Comparison of ENCODE assay signal across 9 cellular contexts in genomic region chr9:21326526-21327139, GRCh38. TPM values are rescaled to one million over a fixed set of nuclear protein-coding genes. Genes with fewer than 3 reads are reported as not detected.
A peak's percentile ranks its signal among the peaks of the same experiment; 100 is the strongest.
DNase-seq lines count a peak whose midpoint lies in the region; ATAC-seq, FAIRE-seq and TF ChIP-seq lines count a peak whose summit lies in the region.
"Had no signal": no experiment of that assay in that cellular context is flagged by ENCODE, and none has a peak within 500 bp of the region (broad histone marks: within the 10 kb centered on the region; RNA-seq: fewer than 3 reads in every experiment).

No MANE protein-coding gene starts in this region.

- no peaks in the 10 kb centered on the region for H3K9me3 Mint-ChIP-seq in type B pancreatic cell

- no peaks in the 10 kb centered on the region for H3K9me3 ChIP-seq in kidney (ENCODE audit: control insufficient read depth in 1 of 2, low read length in 2 of 2)

- H3K9ac ChIP-seq in kidney (ENCODE audit: low read length in 2 of 2), result no peak overlapping the region

- FAIRE-seq in kidney (lab: Jason Lieb, UNC), result peak; percentile 97

- H3K4me3 Mint-ChIP-seq in type B pancreatic cell, result no peak overlapping the region

- H3K36me3 Mint-ChIP-seq in type B pancreatic cell, result peaks cover 16% of the 10 kb centered on the region

- no peak overlapping the region for H3K27ac Mint-ChIP-seq in type B pancreatic cell

- H3K4me1 ChIP-seq in kidney (ENCODE audit: control insufficient read depth in 1 of 2, insufficient read depth in 1 of 2, low read depth in 1 of 2, low read length in 2 of 2), result peaks cover 0 to 1% of the 10 kb centered on the region in 2 donors

- TF ChIP-seq CTCF in astrocyte of the spinal cord (IDR thresholded peaks at IDR 0.05; ENCODE audit: low read depth, low read length), result peak; percentile 59
- peak; percentile 43 for TF ChIP-seq CTCF in kidney (IDR thresholded peaks at IDR 0.05; ENCODE audit: borderline replicate concordance, extremely low read depth, insufficient read depth)
- TF ChIP-seq CTCF in type B pancreatic cell (conservative IDR thresholded peaks at IDR 0.05), result peak; percentile 83

- intact Hi-C loops in kidney (cut with DNase I), result no loop called here

- no peak overlapping the region for H3K27ac ChIP-seq in kidney (ENCODE audit: low read depth in 2 of 2, low read length in 2 of 2)

- peaks cover 10% of the 10 kb centered on the region for H3K4me1 Mint-ChIP-seq in type B pancreatic cell (ENCODE audit: unreplicated experiment)

- in situ Hi-C loops in astrocyte of the spinal cord (cut with HindIII; ENCODE audit: low sequenced_read_pairs), result no loop called here

- H3K4me3 ChIP-seq in astrocyte of the spinal cord (ENCODE audit: low read depth, low read length) (no peak overlapping the region), kidney (ENCODE audit: low read length in 2 of 2) (no peak overlapping the region)

- ATAC-seq in GM18499 (IDR thresholded peaks at IDR 0.05; ENCODE audit: insufficient read depth, unreplicated experiment) (peak; percentile 81), HG02852 (IDR thresholded peaks at IDR 0.05; ENCODE audit: unreplicated experiment) (peak; percentile 82)

- H3K27me3 Mint-ChIP-seq in type B pancreatic cell, result no peaks in the 10 kb centered on the region

- peaks cover 8% of the 10 kb centered on the region in 2 donors for H3K36me3 ChIP-seq in kidney (ENCODE audit: control insufficient read depth in 1 of 2, insufficient read depth in 2 of 2, low read length in 2 of 2)

- DNase-seq in AML-193 (lab: John Stamatoyannopoulos, UW) (peak; percentile 74 to 78), NCI-H2081 treated with DMSO at 0.1 percent for 48 hours (lab: John Stamatoyannopoulos, UW) (peak; percentile 45), astrocyte of the spinal cord (ENCODE audit: low read depth, low spot score) (peak; percentile 51), kidney (no peak), type B pancreatic cell (ENCODE audit: extremely low spot score, unreplicated experiment) (no peak), occipital lobe (lab: John Stamatoyannopoulos, UW) (no peak)

RNA-seq across cellular contexts. Expression of gene KLHL9, which starts 8.6 kb away (rescaled TPM):
- total RNA-seq in kidney (30.5 TPM), type B pancreatic cell (ENCODE audit: low replicate concordance) (29.9 and 33.3 TPM in 2 replicates), occipital lobe (81.4 TPM)
- 10.4 TPM for polyA plus RNA-seq in kidney (ENCODE audit: insufficient read depth, low read depth, low replicate concordance)

RNA-seq across cellular contexts. Expression of gene IFNA5, which starts 21.5 kb away (rescaled TPM):
- not detected for total RNA-seq in kidney
- not detected for polyA plus RNA-seq in kidney (ENCODE audit: insufficient read depth, low read depth, low replicate concordance)
- not detected in 2 replicates for total RNA-seq in type B pancreatic cell (ENCODE audit: low replicate concordance)
- not detected for total RNA-seq in occipital lobe

RNA-seq across cellular contexts. Expression of gene IFNA6, which starts 24.1 kb away (rescaled TPM):
- not detected for total RNA-seq in kidney
- not detected for polyA plus RNA-seq in kidney (ENCODE audit: insufficient read depth, low read depth, low replicate concordance)
- not detected in 2 replicates for total RNA-seq in type B pancreatic cell (ENCODE audit: low replicate concordance)
- not detected for total RNA-seq in occipital lobe

RNA-seq across cellular contexts. Expression of gene IFNA13, which starts 41.2 kb away (rescaled TPM):
- not detected for total RNA-seq in kidney
- not detected for polyA plus RNA-seq in kidney (ENCODE audit: insufficient read depth, low read depth, low replicate concordance)
- not detected in 2 replicates for total RNA-seq in type B pancreatic cell (ENCODE audit: low replicate concordance)
- total RNA-seq in occipital lobe, result not detected
- total RNA-seq: mononuclear cell had no signal

RNA-seq across cellular contexts. Expression of gene IFNA2, which starts 58.6 kb away (rescaled TPM):
- total RNA-seq in kidney (not detected), type B pancreatic cell (ENCODE audit: low replicate concordance) (not detected in 2 replicates), occipital lobe (not detected)
- not detected for polyA plus RNA-seq in kidney (ENCODE audit: insufficient read depth, low read depth, low replicate concordance)

Comparison
In these comparisons a context has a peak if more than half of its experiments do, and no peak if none do; other contexts are left out.
1. DNase-seq: peak in AML-193 (2 of 2), NCI-H2081 treated with DMSO at 0.1 percent for 48 hours (single experiment) and astrocyte of the spinal cord (single experiment); none in kidney (single experiment), type B pancreatic cell (single experiment) and occipital lobe (single experiment).
2. Peak in every context shown above with its lines, with median percentiles within 50 percentile points of each other: CTCF ChIP-seq.